ENCODE assay signal across 1 cellular context in genomic region chr12:53972722-53973092, GRCh38.
TF ChIP-seq lines count a peak whose summit lies in the region.

No MANE protein-coding gene starts in this region.

TF ChIP-seq in GM23338, 12 proteins besides CTCF, POLR2A, EP300 and RAD21:
- TF ChIP-seq EZH2 (IDR thresholded peaks at IDR 0.05; ENCODE audit: low read depth, unreplicated experiment) = no peak
- TF ChIP-seq ZNF114 (CRISPR knock-in tag; IDR thresholded peaks at IDR 0.05) = no peak
- no peak for TF ChIP-seq STAT1 (IDR thresholded peaks at IDR 0.05; ENCODE audit: unreplicated experiment)
- no peak for TF ChIP-seq POLR2AphosphoS5 (IDR thresholded peaks at IDR 0.05; ENCODE audit: low read depth)
- no peak for TF ChIP-seq CREB1 (CRISPR knock-in tag; IDR thresholded peaks at IDR 0.05; ENCODE audit: low read depth)
- TF ChIP-seq REST (IDR thresholded peaks at IDR 0.05; ENCODE audit: unreplicated experiment) = no peak
- TF ChIP-seq ZNF462 (CRISPR knock-in tag; IDR thresholded peaks at IDR 0.05) = no peak
- TF ChIP-seq NANOG (IDR thresholded peaks at IDR 0.05; ENCODE audit: borderline replicate concordance) = no peak
- TF ChIP-seq EZH2phosphoT487 (IDR thresholded peaks at IDR 0.05; ENCODE audit: unreplicated experiment) = no peak
- TF ChIP-seq ETS1 (IDR thresholded peaks at IDR 0.05) = no peak
TF ChIP-seq in GM23338: peak in this region for 0.
